ENCODE assay signal across 33 cellular contexts in genomic region chr11:8942518-8943066, GRCh38. TPM values are rescaled to one million over a fixed set of nuclear protein-coding genes. Genes with fewer than 3 reads are reported as not detected.
"Had no signal": no experiment of that assay in that cellular context is flagged by ENCODE, and none has a peak within 500 bp of the region (broad histone marks: within the 10 kb centered on the region; RNA-seq: fewer than 3 reads in every experiment).

TSS of gene ASCL3 (minus strand) at chr11:8943016. CDS start at chr11:8938161, 4,855 bp downstream.

- FAIRE-seq: endometrium had no signal

- H3K4me1 ChIP-seq: body of pancreas, colonic mucosa, gastroesophageal sphincter, heart right ventricle had no signal

- H3K36me3 ChIP-seq: colonic mucosa had no signal

- ATAC-seq: activated CD4-positive, CD25-positive, alpha-beta regulatory T cell treated with anti-CD3 and anti-CD28 coated beads, Interleukin-2, amount 50 U/mL, for 24 hours; activated CD8-positive, alpha-beta T cell treated with anti-CD3 and anti-CD28 coated beads for 36 hours; activated T-cell treated with anti-CD3 and anti-CD28 coated beads, Interleukin-2, amount 50 U/mL, for 4 hours; activated T-helper 17 cell treated with anti-CD3 and anti-CD28 coated beads, Interleukin-2, amount 50 U/mL, for 72 hours; body of pancreas; esophagus mucosa; gastroesophageal sphincter; heart right ventricle; T-helper 17 cell had no signal

- DNase-seq: activated B cell treated with CpG ODN at 0.5 μM for 24 hours; activated CD4-positive, alpha-beta T cell treated with anti-CD3 and anti-CD28 coated beads for 48 hours; activated CD4-positive, alpha-beta T cell treated with anti-CD3 and anti-CD28 coated beads, Interleukin-2, amount 50 U/mL, for 1 hour; activated CD4-positive, alpha-beta T cell treated with anti-CD3 and anti-CD28 coated beads, Interleukin-2, amount 50 U/mL, for 48 hours; activated CD8-positive, alpha-beta memory T cell treated with anti-CD3 and anti-CD28 coated beads for 24 hours; activated CD8-positive, alpha-beta T cell treated with anti-CD3 and anti-CD28 coated beads for 36 hours; activated effector memory CD4-positive, alpha-beta T cell treated with Interleukin-2 at 50 U/mL for 16 hours; activated gamma-delta T cell treated with Interleukin-2 at 50 U/mL for 16 hours; activated naive CD4-positive, alpha-beta T cell treated with anti-CD3 and anti-CD28 coated beads, Interleukin-2, amount 50 U/mL, for 16 hours; activated naive CD4-positive, alpha-beta T cell treated with Interleukin-2 at 50 U/mL for 16 hours; activated T-cell treated with anti-CD3 and anti-CD28 coated beads, Interleukin-2, amount 50 U/mL, for 4 hours; amniotic stem cell; anterior cingulate cortex; body of pancreas; caudate nucleus; cerebellar nuclear complex; colonic mucosa; effector CD8-positive, alpha-beta T cell; foreskin melanocyte; heart right ventricle; T-helper 17 cell; T1000; WERI-Rb-1 had no signal

- H3K4me3 ChIP-seq: body of pancreas, colonic mucosa, gastroesophageal sphincter, heart right ventricle, hepatocyte had no signal

- H2AFZ ChIP-seq: hepatocyte had no signal

- H3K27ac ChIP-seq: body of pancreas, colonic mucosa, gastroesophageal sphincter, hepatocyte, WERI-Rb-1 had no signal

- H3K4me2 ChIP-seq: hepatocyte had no signal

- H3K27me3 ChIP-seq: body of pancreas, colonic mucosa, gastroesophageal sphincter, heart right ventricle, hepatocyte had no signal

- H3K79me2 ChIP-seq: hepatocyte had no signal

- H3K9me3 ChIP-seq: body of pancreas, colonic mucosa, gastroesophageal sphincter, heart right ventricle had no signal

RNA-seq across cellular contexts. Expression of gene ASCL3, which starts in this region (rescaled TPM):
- total RNA-seq: activated B cell treated with CpG ODN at 0.5 μM for 24 hours; activated CD8-positive, alpha-beta T cell treated with anti-CD3 and anti-CD28 coated beads for 36 hours; activated T-cell treated with anti-CD3 and anti-CD28 coated beads, Interleukin-2, amount 50 U/mL, for 4 hours; activated T-helper 17 cell treated with anti-CD3 and anti-CD28 coated beads, Interleukin-2, amount 50 U/mL, for 72 hours; body of pancreas; colonic mucosa; dermis microvascular lymphatic vessel endothelial cell; epithelial cell of proximal tubule; esophagus mucosa; fibroblast of villous mesenchyme; gastroesophageal sphincter; glomerular endothelial cell; heart right ventricle; hepatocyte; T-helper 17 cell had no signal
- polyA plus RNA-seq: heart right ventricle, hepatocyte had no signal
